Comparison of ENCODE assay signal across 10 cellular contexts in genomic region chr1:228393268-228393699, GRCh38. TPM values are rescaled to one million over a fixed set of nuclear protein-coding genes. Genes with fewer than 3 reads are reported as not detected.
DNase-seq lines count a peak whose midpoint lies in the region; ATAC-seq and TF ChIP-seq lines count a peak whose summit lies in the region.
"Had no signal": no experiment of that assay in that cellular context is flagged by ENCODE, and none has a peak within 500 bp of the region (broad histone marks: within the 10 kb centered on the region; RNA-seq: fewer than 3 reads in every experiment).

No MANE protein-coding gene starts in this region.

- peaks cover 0 to 3% of the 10 kb centered on the region in 2 donors for H3K4me1 ChIP-seq in thyroid gland

- no peak overlapping the region for H3K4me3 Mint-ChIP-seq in activated CD4-positive, alpha-beta T cell treated with anti-CD3 and anti-CD28 coated beads for 36 hours
- H3K4me3 Mint-ChIP-seq: T-cell had no signal

- peak; percentile 13 for DNase-seq in activated CD4-positive, alpha-beta T cell treated with anti-CD3 and anti-CD28 coated beads for 36 hours
- no peak for DNase-seq in activated CD4-positive, alpha-beta T cell treated with anti-CD3 and anti-CD28 coated beads, Interleukin-2, amount 50 U/mL, for 48 hours
- DNase-seq in Right ventricle myocardium superior = peak; percentile 74
- peak; percentile 50 for DNase-seq in thyroid gland
- no peak for DNase-seq in pons (ENCODE audit: low spot score)
- DNase-seq in T-helper 1 cell = no peak
- DNase-seq: naive B cell, T-cell had no signal

- ATAC-seq in activated CD4-positive, alpha-beta T cell treated with anti-CD3 and anti-CD28 coated beads for 36 hours = no peak
- ATAC-seq in Right ventricle myocardium superior (ENCODE audit: poor library complexity) (peak; percentile 87), HG03442 (IDR thresholded peaks at IDR 0.05; ENCODE audit: unreplicated experiment) (no peak)

- no peak overlapping the region for H3K27ac Mint-ChIP-seq in activated CD4-positive, alpha-beta T cell treated with anti-CD3 and anti-CD28 coated beads for 36 hours
- H3K27ac Mint-ChIP-seq: T-cell had no signal

- WGBS in thyroid gland, 2 donors = 52 to 53% methylated on average over 8 of the region's 8 CpGs

- CTCF ChIA-PET in activated CD4-positive, alpha-beta T cell treated with anti-CD3 and anti-CD28 coated beads for 36 hours (lab: Charles Lee) = interaction anchor here (0.7 kb wide), 1 partner anchor 263 kb away, joined by 3 read pairs; no protein-coding TSS in a partner anchor

- H3K9me3 ChIP-seq in SU-DHL-6 (ENCODE audit: insufficient read depth, low read length) (no peaks in the 10 kb centered on the region), thyroid gland (no peaks in the 10 kb centered on the region)

- H3K27me3 ChIP-seq in SU-DHL-6 (ENCODE audit: low read length) = no peaks in the 10 kb centered on the region
- no peaks in the 10 kb centered on the region for H3K27me3 ChIP-seq in thyroid gland

- H3K9me2 ChIP-seq in SU-DHL-6 (replicated peaks; ENCODE audit: insufficient read depth, low read length) = no peaks in the 10 kb centered on the region

- no peaks in the 10 kb centered on the region for H3F3A ChIP-seq in SU-DHL-6 (ENCODE audit: insufficient read depth)

- H3K9ac ChIP-seq in SU-DHL-6 (ENCODE audit: low read length) = no peak overlapping the region

- H3K4me1 Mint-ChIP-seq in activated CD4-positive, alpha-beta T cell treated with anti-CD3 and anti-CD28 coated beads for 36 hours = peaks cover 7% of the 10 kb centered on the region

- H3K9me3 Mint-ChIP-seq in activated CD4-positive, alpha-beta T cell treated with anti-CD3 and anti-CD28 coated beads for 36 hours (ENCODE audit: low read depth) = no peaks in the 10 kb centered on the region
- H3K9me3 Mint-ChIP-seq: naive B cell, T-cell had no signal

- no peak overlapping the region for H2AFZ ChIP-seq in SU-DHL-6 (ENCODE audit: low read depth, low read length, severe bottlenecking)

- H3K79me2 ChIP-seq in SU-DHL-6 (ENCODE audit: insufficient read depth, low read length) = no peaks in the 10 kb centered on the region

- H3K4me2 ChIP-seq in SU-DHL-6 (ENCODE audit: low read depth, low read length, poor library complexity, severe bottlenecking) = no peak overlapping the region

- H3K36me3 Mint-ChIP-seq in activated CD4-positive, alpha-beta T cell treated with anti-CD3 and anti-CD28 coated beads for 36 hours (ENCODE audit: low read depth) = peaks cover 14% of the 10 kb centered on the region
- H3K36me3 Mint-ChIP-seq: naive B cell had no signal

- H3K27ac ChIP-seq in SU-DHL-6 (ENCODE audit: low read depth, low read length) (no peak overlapping the region), thyroid gland (no peak overlapping the region)

- peak; percentile 14 for TF ChIP-seq CTCF in SU-DHL-6 (IDR thresholded peaks at IDR 0.05; ENCODE audit: insufficient read depth, low read length, poor library complexity, severe bottlenecking)
- peak in 4 of 6 experiments; percentile 36 to 51 (median 42) for TF ChIP-seq CTCF in thyroid gland (IDR thresholded peaks at IDR 0.05)

- H3K4me3 ChIP-seq in SU-DHL-6 (ENCODE audit: insufficient read depth, low read length, poor library complexity, severe bottlenecking) = no peak overlapping the region
- no peak overlapping the region for H3K4me3 ChIP-seq in thyroid gland (replicated peaks in 1 of 3)

- no peaks in the 10 kb centered on the region for H3K27me3 Mint-ChIP-seq in activated CD4-positive, alpha-beta T cell treated with anti-CD3 and anti-CD28 coated beads for 36 hours
- H3K27me3 Mint-ChIP-seq: naive B cell, T-cell had no signal

- POLR2A ChIA-PET in activated CD4-positive, alpha-beta T cell treated with anti-CD3 and anti-CD28 coated beads for 36 hours (lab: Charles Lee) = no interaction called here

- intact Hi-C loops in activated CD4-positive, alpha-beta T cell treated with anti-CD3 and anti-CD28 coated beads for 36 hours (cut with DNase I, micrococcal nuclease) = no loop called here
- intact Hi-C loops in Right ventricle myocardium superior (cut with DNase I) = no loop called here
- intact Hi-C loops in thyroid gland (cut with DNase I) = no loop called here

- no peaks in the 10 kb centered on the region for H4K20me1 ChIP-seq in SU-DHL-6 (ENCODE audit: low read depth, low read length)

- H3K36me3 ChIP-seq in SU-DHL-6 (ENCODE audit: low read length) (no peaks in the 10 kb centered on the region), thyroid gland (peaks cover 22 to 27% of the 10 kb centered on the region in 2 donors)

- no peak for TF ChIP-seq POLR2A in thyroid gland (IDR thresholded peaks at IDR 0.05)

RNA-seq across cellular contexts. Expression of gene TRIM11, which starts 13.4 kb away (rescaled TPM):
- 10 to 100 TPM; 27.0 to 33.3 TPM for total RNA-seq in activated CD4-positive, alpha-beta T cell treated with anti-CD3 and anti-CD28 coated beads for 36 hours
- total RNA-seq in Right ventricle myocardium superior (6.2 TPM), thyroid gland (10 to 100 TPM; 19.3 to 35.9 (median 24.7) TPM)

RNA-seq across cellular contexts. Expression of gene TRIM17, which starts 23.4 kb away (rescaled TPM):
- total RNA-seq in activated CD4-positive, alpha-beta T cell treated with anti-CD3 and anti-CD28 coated beads for 36 hours = 1 to 10 TPM; 1.2 to 1.3 TPM
- total RNA-seq in Right ventricle myocardium superior (0.32 TPM), thyroid gland (1 to 10 TPM in 3 of 4 donors, not detected in 1; 1.3 to 2.8 (median 2.8) TPM)

Comparison
In these comparisons a context has a peak if more than half of its experiments do, and no peak if none do; other contexts are left out.
1. DNase-seq: peak in activated CD4-positive, alpha-beta T cell treated with anti-CD3 and anti-CD28 coated beads for 36 hours (single experiment), Right ventricle myocardium superior (single experiment) and thyroid gland (2 of 2); none in activated CD4-positive, alpha-beta T cell treated with anti-CD3 and anti-CD28 coated beads, Interleukin-2, amount 50 U/mL, for 48 hours (0 of 2), pons (single experiment) and T-helper 1 cell (0 of 5).